In genomic region chr4:111334356-111334755, GRCh38 we compare ENCODE assay signal across 24 cellular contexts.
"Had no signal": no experiment of that assay in that cellular context is flagged by ENCODE, and none has a peak within 500 bp of the region (broad histone marks: within the 10 kb centered on the region; RNA-seq: fewer than 3 reads in every experiment).

No MANE protein-coding gene starts in this region.

- H3K36me3 ChIP-seq: esophagus squamous epithelium, gastroesophageal sphincter, heart left ventricle, left lung, neutrophil, right lobe of liver, suprapubic skin, transverse colon, upper lobe of right lung, uterus had no signal

- DNase-seq: dermis blood vessel endothelial cell; effector memory CD4-positive, alpha-beta T cell; esophagus squamous epithelium; foreskin keratinocyte; heart left ventricle; hippocampal formation; left cardiac atrium; left lung; mesenchymal stem cell; mucosa of descending colon; naive B cell; right lobe of liver; small intestine; stimulated activated CD4-positive, alpha-beta T cell treated with anti-CD3 and anti-CD28 coated beads, Interleukin-15, amount 100 ng/mL, for 24 hours; stimulated activated CD4-positive, alpha-beta T cell treated with anti-CD3 and anti-CD28 coated beads, Interleukin-2, amount 100 ng/mL, for 48 hours; stimulated activated naive B cell treated with anti-CD40 and anti-IgM and Interleukin-4, amounts not matched to agents 10 μg/mL and 1 μg/mL and 100 μg/mL, for 72 hours; transverse colon; upper lobe of right lung; uterus had no signal

- H2AFZ ChIP-seq: parathyroid adenoma had no signal

- H3K9me3 ChIP-seq: esophagus squamous epithelium, gastroesophageal sphincter, left lung, mucosa of descending colon, neutrophil, suprapubic skin, transverse colon, upper lobe of right lung, uterus had no signal

- H3K79me2 ChIP-seq: parathyroid adenoma had no signal

- H3K27ac ChIP-seq: coronary artery, esophagus squamous epithelium, foreskin keratinocyte, gastroesophageal sphincter, heart left ventricle, left lung, neutrophil, parathyroid adenoma, right lobe of liver, suprapubic skin, transverse colon, upper lobe of right lung, uterus had no signal

- H3K9ac ChIP-seq: parathyroid adenoma had no signal

- H3K4me1 ChIP-seq: esophagus squamous epithelium, foreskin keratinocyte, gastroesophageal sphincter, heart left ventricle, left lung, parathyroid adenoma, right lobe of liver, suprapubic skin, transverse colon, upper lobe of right lung, uterus had no signal

- H3K4me3 ChIP-seq: coronary artery, esophagus squamous epithelium, gastroesophageal sphincter, heart left ventricle, left lung, mucosa of descending colon, right lobe of liver, suprapubic skin, transverse colon, upper lobe of right lung, uterus had no signal

- H3K27me3 ChIP-seq: esophagus squamous epithelium, foreskin keratinocyte, gastroesophageal sphincter, heart left ventricle, left lung, neutrophil, right lobe of liver, suprapubic skin, transverse colon, upper lobe of right lung, uterus had no signal
